In genomic region chr4:53688186-53688790, GRCh38 we compare ENCODE assay signal across 1 cellular context.
A peak's percentile ranks its signal among the peaks of the same experiment; 100 is the strongest.
TF ChIP-seq lines count a peak whose summit lies in the region.

No MANE protein-coding gene starts in this region.

TF ChIP-seq in GM12878, 131 proteins besides CTCF, POLR2A, EP300 and RAD21 (continued from another document):
- TF ChIP-seq MLLT1 (IDR thresholded peaks at IDR 0.05) = peak; percentile 70
- peak; percentile 58; the same call in 1 of the 2 replicates for TF ChIP-seq TCF12 (IDR thresholded peaks at IDR 0.05; ENCODE audit: low read depth, low read length)
- TF ChIP-seq BRCA1 (IDR thresholded peaks at IDR 0.05; ENCODE audit: low read depth, low read length) = no peak
- 0 out of 2 replicates have a peak, but pooled peaks have one; percentile 31 for TF ChIP-seq NBN (IDR thresholded peaks at IDR 0.05)
- TF ChIP-seq DPF2 (IDR thresholded peaks at IDR 0.05) = 0 out of 2 replicates have a peak, but pooled peaks have one; percentile 41
- 0 out of 2 replicates have a peak, but pooled peaks have one; percentile 35 for TF ChIP-seq MTA2 (IDR thresholded peaks at IDR 0.05; ENCODE audit: low read depth)
- TF ChIP-seq MEF2B (IDR thresholded peaks at IDR 0.05; ENCODE audit: partially characterized antibody, poor library complexity, severe bottlenecking) = peak; percentile 39
- TF ChIP-seq JUNB (IDR thresholded peaks at IDR 0.05) = peak; percentile 51
- TF ChIP-seq CBFB (IDR thresholded peaks at IDR 0.05; ENCODE audit: low read depth) = peak; percentile 85
- 0 out of 2 replicates have a peak, but pooled peaks have one; percentile 49 for TF ChIP-seq FOXM1 (IDR thresholded peaks at IDR 0.05; ENCODE audit: low read depth, low read length)
- TF ChIP-seq BHLHE40 (IDR thresholded peaks at IDR 0.05; ENCODE audit: borderline replicate concordance in 1 of 2, low read depth in 2 of 2, low read length in 1 of 2) = peak; percentile 41; a peak in 3 of 4 replicates
- TF ChIP-seq ATF2 (IDR thresholded peaks at IDR 0.05; ENCODE audit: low read length) = peak; percentile 78
- TF ChIP-seq SMC3 (IDR thresholded peaks at IDR 0.05; ENCODE audit: borderline replicate concordance, low read length) = peak; percentile 22; the same call in 1 of the 2 replicates
- no peak for TF ChIP-seq E2F8 (IDR thresholded peaks at IDR 0.05; ENCODE audit: low read depth, partially characterized antibody)
- TF ChIP-seq ZBED1 (IDR thresholded peaks at IDR 0.05; ENCODE audit: borderline replicate concordance) = 0 out of 2 replicates have a peak, but pooled peaks have one; percentile 22
- peak; percentile 82 to 88 for TF ChIP-seq IKZF2 (IDR thresholded peaks at IDR 0.05)
- peak; percentile 50; the same call in 1 of the 2 replicates for TF ChIP-seq CREM (IDR thresholded peaks at IDR 0.05; ENCODE audit: low read depth)
- no peak for TF ChIP-seq RFX5 (IDR thresholded peaks at IDR 0.05; ENCODE audit: low read depth, low read length)
- TF ChIP-seq E2F4 (IDR thresholded peaks at IDR 0.05; ENCODE audit: low read depth, low read length) = no peak
- TF ChIP-seq PAX5 (IDR thresholded peaks at IDR 0.05; ENCODE audit: borderline replicate concordance, low read depth, low read length) = 0 out of 2 replicates have a peak, but pooled peaks have one; percentile 21
- no peak for TF ChIP-seq PAX8 (IDR thresholded peaks at IDR 0.05)
- TF ChIP-seq BCL11A (IDR thresholded peaks at IDR 0.05; ENCODE audit: low read depth, low read length) = peak; percentile 30; the same call in 1 of the 2 replicates
- TF ChIP-seq NRF1 (conservative IDR thresholded peaks at IDR 0.05; ENCODE audit: low read depth, low read length) = no peak
- TF ChIP-seq IRF4 (IDR thresholded peaks at IDR 0.05; ENCODE audit: low read depth, low read length) = no peak
- peak; percentile 50 for TF ChIP-seq ATF7 (IDR thresholded peaks at IDR 0.05; ENCODE audit: low read depth)
- TF ChIP-seq CREB1 (IDR thresholded peaks at IDR 0.05; ENCODE audit: low read depth) = 0 out of 2 replicates have a peak, but pooled peaks have one; percentile 11
- TF ChIP-seq EED (IDR thresholded peaks at IDR 0.05; ENCODE audit: low read depth) = peak; percentile 91
- TF ChIP-seq BACH1 (IDR thresholded peaks at IDR 0.05; ENCODE audit: borderline replicate concordance) = peak; percentile 45; the same call in 1 of the 2 replicates
